In genomic region chr7:143258830-143259229, GRCh38 we compare ENCODE assay signal across 1 cellular context.
TF ChIP-seq lines count a peak whose summit lies in the region.

No MANE protein-coding gene starts in this region.

TF ChIP-seq in SK-N-SH, 30 proteins besides CTCF, POLR2A, EP300 and RAD21 (continued from another document):
- no peak for TF ChIP-seq TAF1 (IDR thresholded peaks at IDR 0.05; ENCODE audit: borderline replicate concordance, low read depth, low read length)
- no peak for TF ChIP-seq RFX5 (IDR thresholded peaks at IDR 0.05; ENCODE audit: low read length)
- TF ChIP-seq REST (IDR thresholded peaks at IDR 0.05; ENCODE audit: low read depth, low read length) = no peak
- TF ChIP-seq FOXM1 (IDR thresholded peaks at IDR 0.05; ENCODE audit: low read depth) = no peak
- TF ChIP-seq ELF1 (IDR thresholded peaks at IDR 0.05) = no peak
- TF ChIP-seq GATA2 (CRISPR knock-in tag; IDR thresholded peaks at IDR 0.05) = no peak
- no peak for TF ChIP-seq MAX (IDR thresholded peaks at IDR 0.05; ENCODE audit: low read depth)
- TF ChIP-seq YY1 (IDR thresholded peaks at IDR 0.05; ENCODE audit: low read depth) = no peak
